In the genomic region with DNA sequence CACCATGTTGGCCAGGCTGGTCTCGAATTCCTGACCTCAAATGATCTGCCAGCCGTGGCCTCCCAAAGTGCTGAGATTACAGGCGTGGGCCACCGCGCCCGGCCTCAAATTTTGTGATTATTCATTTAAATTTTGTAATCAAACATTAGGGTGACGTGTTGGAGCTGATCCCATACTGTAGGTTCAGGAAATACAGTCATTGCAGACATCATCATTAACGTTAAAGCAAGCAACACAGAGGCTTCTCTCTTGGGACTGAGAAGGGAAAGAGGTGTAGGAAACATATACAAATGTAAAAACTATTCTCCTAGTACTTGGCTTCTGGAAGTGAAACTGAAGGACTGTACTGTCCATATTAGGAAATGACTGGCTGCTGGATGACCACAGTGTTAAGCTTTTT, we compare ENCODE assay signal across 17 cellular contexts. TPM values are rescaled to one million over a fixed set of nuclear protein-coding genes. Genes with fewer than 3 reads are reported as not detected.
DNase-seq lines count a peak whose midpoint lies in the region; FAIRE-seq and TF ChIP-seq lines count a peak whose summit lies in the region.
"Had no signal": no experiment of that assay in that cellular context is flagged by ENCODE, and none has a peak within 500 bp of the region (broad histone marks: within the 10 kb centered on the region; RNA-seq: fewer than 3 reads in every experiment).

No MANE protein-coding gene starts in this region.

- H3K27ac ChIP-seq in iPS-20b (ENCODE audit: low read length) (no peak overlapping the region), OCI-LY7 (ENCODE audit: low read depth, low read length, poor library complexity, severe bottlenecking) (no peak overlapping the region)
- H3K27ac ChIP-seq: parathyroid adenoma, SK-N-MC had no signal

- no peaks in the 10 kb centered on the region for H3K79me2 ChIP-seq in OCI-LY7 (ENCODE audit: insufficient read depth, low read depth, low read length)
- H3K79me2 ChIP-seq: parathyroid adenoma had no signal

- POLR2A ChIA-PET in OCI-LY7 (lab: Charles Lee): interaction anchor here (0.7 kb wide), 1 partner anchor 62 kb away, joined by 4 read pairs; no protein-coding TSS in a partner anchor

- no peaks in the 10 kb centered on the region for H3K36me3 ChIP-seq in bronchial epithelial cell (ENCODE audit: control insufficient read depth, insufficient read depth, low read length)
- H3K36me3 ChIP-seq in iPS-20b (ENCODE audit: insufficient read depth, low read depth, low read length): no peaks in the 10 kb centered on the region
- H3K36me3 ChIP-seq in OCI-LY7 (ENCODE audit: insufficient read depth, low read length): no peaks in the 10 kb centered on the region

- H3K9me3 ChIP-seq in iPS-20b (ENCODE audit: insufficient read depth, low read depth, low read length) (no peaks in the 10 kb centered on the region), OCI-LY7 (ENCODE audit: low read length) (no peaks in the 10 kb centered on the region)

- peaks cover 4% of the 10 kb centered on the region; the same call in 1 of the 2 replicates for H4K20me1 ChIP-seq in OCI-LY7 (ENCODE audit: insufficient read depth, low read length)

- TF ChIP-seq CTCF in CD14-positive monocyte (IDR thresholded peaks at IDR 0.05) (no peak), bronchial epithelial cell (IDR thresholded peaks at IDR 0.05; ENCODE audit: insufficient read depth, low read length, severe bottlenecking) (no peak), OCI-LY7 (conservative IDR thresholded peaks at IDR 0.05; ENCODE audit: low read length) (no peak)

- no peaks in the 10 kb centered on the region for H3K9me3 Mint-ChIP-seq in CD14-positive monocyte
- H3K9me3 Mint-ChIP-seq: activated naive CD8-positive, alpha-beta T cell treated with anti-CD3 and anti-CD28 coated beads, Interleukin-2, amount 10 ng/mL, durations not matched to agents 7 days and 5 days had no signal

- no TSS peak for BruUV-seq in OCI-LY7 (replicated peaks; lab: Mats Ljungman, UMichigan)

- FAIRE-seq in bronchial epithelial cell (lab: Jason Lieb, UNC): no peak

- no peak overlapping the region for H3K4me2 ChIP-seq in OCI-LY7 (ENCODE audit: low read length)

- H3K4me1 ChIP-seq in iPS-20b (ENCODE audit: insufficient read depth, low read length) (peaks cover 22% of the 10 kb centered on the region), OCI-LY7 (ENCODE audit: insufficient read depth, low read length, poor library complexity, severe bottlenecking) (no peaks in the 10 kb centered on the region)
- H3K4me1 ChIP-seq: parathyroid adenoma had no signal

- CTCF ChIA-PET in OCI-LY7 (lab: Charles Lee; ENCODE audit: unreplicated experiment): no interaction called here

- H3K27me3 ChIP-seq in bronchial epithelial cell (ENCODE audit: control insufficient read depth, insufficient read depth, low read length) (no peaks in the 10 kb centered on the region), iPS-20b (ENCODE audit: insufficient read depth, low read length) (no peaks in the 10 kb centered on the region)

- intact Hi-C loops in CD14-positive monocyte (cut with micrococcal nuclease) (no loop called here), OCI-LY7 (cut with micrococcal nuclease; ENCODE audit: unreplicated experiment) (no loop called here)

- H3K4me3 ChIP-seq in bronchial epithelial cell (ENCODE audit: low read depth, low read length) (no peak overlapping the region), iPS-20b (ENCODE audit: low read length) (no peak overlapping the region), OCI-LY7 (ENCODE audit: low read depth, low read length, poor library complexity, severe bottlenecking) (no peak overlapping the region)
- H3K4me3 ChIP-seq: SK-N-MC had no signal

- peak overlapping the region; percentile 31 to 92 (median 79) for H3K27ac Mint-ChIP-seq in CD14-positive monocyte
- H3K27ac Mint-ChIP-seq: activated naive CD8-positive, alpha-beta T cell treated with anti-CD3 and anti-CD28 coated beads, Interleukin-2, amount 10 ng/mL, durations not matched to agents 7 days and 5 days had no signal

- DNase-seq in CD14-positive monocyte (ENCODE audit: low spot score): peak; percentile 54
- DNase-seq in LHCN-M2 (ENCODE audit: low read depth): peak; percentile 37
- DNase-seq in bronchial epithelial cell (ENCODE audit: low read depth): peak; percentile 90
- DNase-seq in stimulated activated naive CD4-positive, alpha-beta T cell treated with Interleukin-2 at 50 U/mL for 16 hours (lab: John Stamatoyannopoulos, UW): no peak
- no peak for DNase-seq in DMS153 treated with DMSO at 0.1 percent for 48 hours (lab: John Stamatoyannopoulos, UW; ENCODE audit: unreplicated experiment)
- no peak for DNase-seq in OCI-LY7 (ENCODE audit: low spot score)
- no peak for DNase-seq in NCI-H187 treated with DMSO at 0.1 percent for 48 hours (lab: John Stamatoyannopoulos, UW)
- DNase-seq: activated naive CD8-positive, alpha-beta T cell treated with anti-CD3 and anti-CD28 coated beads, Interleukin-2, amount 10 ng/mL, durations not matched to agents 7 days and 5 days; cortex of kidney; hypothalamus; midbrain; NCI-H1436 treated with DMSO at 0.1 percent for 48 hours; NCI-H69; stimulated activated CD8-positive, alpha-beta memory T cell treated with anti-CD3 and anti-CD28 coated beads, Interleukin-4, amount 100 ng/mL, for 48 hours had no signal

- H3K9me2 ChIP-seq in OCI-LY7 (ENCODE audit: insufficient read depth, low read length): no peaks in the 10 kb centered on the region

- peaks cover 0 to 1% (median 0%) of the 10 kb centered on the region in 3 donors for H3K27me3 Mint-ChIP-seq in CD14-positive monocyte (ENCODE audit: low read depth in 3 of 3)
- H3K27me3 Mint-ChIP-seq: activated naive CD8-positive, alpha-beta T cell treated with anti-CD3 and anti-CD28 coated beads, Interleukin-2, amount 10 ng/mL, durations not matched to agents 7 days and 5 days had no signal

- H3K36me3 Mint-ChIP-seq in CD14-positive monocyte: no peaks in the 10 kb centered on the region
- H3K36me3 Mint-ChIP-seq: activated naive CD8-positive, alpha-beta T cell treated with anti-CD3 and anti-CD28 coated beads, Interleukin-2, amount 10 ng/mL, durations not matched to agents 7 days and 5 days had no signal

- H3K4me1 Mint-ChIP-seq in CD14-positive monocyte: peaks cover 16% of the 10 kb centered on the region

- H2AFZ ChIP-seq in OCI-LY7 (ENCODE audit: low read length): no peak overlapping the region
- H2AFZ ChIP-seq: parathyroid adenoma had no signal

- peak overlapping the region in 1 of 2 donors; percentile 4 for H3K4me3 Mint-ChIP-seq in CD14-positive monocyte
- H3K4me3 Mint-ChIP-seq: activated naive CD8-positive, alpha-beta T cell treated with anti-CD3 and anti-CD28 coated beads, Interleukin-2, amount 10 ng/mL, durations not matched to agents 7 days and 5 days had no signal

- H3K9ac ChIP-seq in iPS-20b (ENCODE audit: low read depth, low read length): peak overlapping the region; percentile 67; the same call in 1 of the 2 replicates
- H3K9ac ChIP-seq: parathyroid adenoma had no signal

RNA-seq across cellular contexts. Expression of a gene that starts 11.1 kb away (rescaled TPM):
- 1 to 10 TPM; 2.3 to 4.4 TPM for polyA plus RNA-seq in CD14-positive monocyte
- 0.77 and 1.2 TPM in 2 replicates for total RNA-seq in LHCN-M2 (2014; rRNA removed)
- polyA plus RNA-seq in LHCN-M2 (2012): 0.69 TPM
- 3.4 and 4.7 TPM in 2 replicates for total RNA-seq in bronchial epithelial cell
- 0.80 and 7.5 TPM in 2 replicates for total RNA-seq in OCI-LY7 (2014; rRNA removed; shearing (Covaris generic))
- 2.0 and 3.2 TPM in 2 replicates for total RNA-seq in OCI-LY7 (2022)

Comparison
In these comparisons a context has a peak if more than half of its experiments do, and no peak if none do; other contexts are left out.
1. DNase-seq: peak in CD14-positive monocyte (single experiment), LHCN-M2 (single experiment) and bronchial epithelial cell (single experiment); none in stimulated activated naive CD4-positive, alpha-beta T cell treated with Interleukin-2 at 50 U/mL for 16 hours (single experiment), DMS153 treated with DMSO at 0.1 percent for 48 hours (single experiment), OCI-LY7 (single experiment) and NCI-H187 treated with DMSO at 0.1 percent for 48 hours (single experiment).